Comparison of ENCODE assay signal across 23 cellular contexts in genomic region chr9:970310-971002, GRCh38. TPM values are rescaled to one million over a fixed set of nuclear protein-coding genes. Genes with fewer than 3 reads are reported as not detected.
DNase-seq lines count a peak whose midpoint lies in the region; ATAC-seq, FAIRE-seq and TF ChIP-seq lines count a peak whose summit lies in the region.
"Had no signal": no experiment of that assay in that cellular context is flagged by ENCODE, and none has a peak within 500 bp of the region (broad histone marks: within the 10 kb centered on the region; RNA-seq: fewer than 3 reads in every experiment).

No MANE protein-coding gene starts in this region.

- POLR2A ChIA-PET in activated naive CD8-positive, alpha-beta T cell treated with anti-CD3 and anti-CD28 coated beads, Interleukin-2, amount 10 ng/mL, durations not matched to agents 7 days and 5 days (lab: Charles Lee), result no interaction called here
- POLR2A ChIA-PET in HepG2 (lab: Yijun Ruan, JAX), result no interaction called here

- no peak overlapping the region for H2BK120ac ChIP-seq in mesendoderm (ENCODE audit: low read depth, low read length)

- DNase-seq in activated naive CD8-positive, alpha-beta T cell treated with anti-CD3 and anti-CD28 coated beads, Interleukin-2, amount 10 ng/mL, durations not matched to agents 7 days and 5 days, result no peak
- no peak for DNase-seq in activated naive CD8-positive, alpha-beta T cell treated with anti-CD3 and anti-CD28 coated beads for 36 hours
- DNase-seq in astrocyte (ENCODE audit: low read depth) (no peak), mesendoderm (peak; percentile 81), testis (peak; percentile 20), NCI-H2227 (lab: John Stamatoyannopoulos, UW; ENCODE audit: unreplicated experiment) (no peak), hypothalamus (lab: John Stamatoyannopoulos, UW) (no peak), HepG2 (ENCODE audit: low spot score) (no peak)
- DNase-seq: amniotic stem cell; Caco-2; colonic mucosa; left ventricle myocardium inferior; NCI-H146; NCI-H446 treated with DMSO at 0.1 percent for 48 hours; OCI-M1; right cardiac atrium; stimulated activated CD4-positive, alpha-beta T cell treated with anti-CD3 and anti-CD28 coated beads, Interleukin-2, amount 100 ng/mL, for 24 hours had no signal

- peaks cover 12% of the 10 kb centered on the region for H3K4me1 Mint-ChIP-seq in activated naive CD8-positive, alpha-beta T cell treated with anti-CD3 and anti-CD28 coated beads, Interleukin-2, amount 10 ng/mL, durations not matched to agents 7 days and 5 days
- H3K4me1 Mint-ChIP-seq in activated naive CD8-positive, alpha-beta T cell treated with anti-CD3 and anti-CD28 coated beads for 36 hours, result peaks cover 21% of the 10 kb centered on the region
- no peaks in the 10 kb centered on the region for H3K4me1 Mint-ChIP-seq in astrocyte (ENCODE audit: low read depth, unreplicated experiment)

- H3K9me3 Mint-ChIP-seq in activated naive CD8-positive, alpha-beta T cell treated with anti-CD3 and anti-CD28 coated beads, Interleukin-2, amount 10 ng/mL, durations not matched to agents 7 days and 5 days, result no peaks in the 10 kb centered on the region
- H3K9me3 Mint-ChIP-seq in activated naive CD8-positive, alpha-beta T cell treated with anti-CD3 and anti-CD28 coated beads for 36 hours, result no peaks in the 10 kb centered on the region
- peaks cover 15% of the 10 kb centered on the region for H3K9me3 Mint-ChIP-seq in astrocyte (ENCODE audit: unreplicated experiment)

- peaks cover 3% of the 10 kb centered on the region for H3K9me3 ChIP-seq in astrocyte (ENCODE audit: insufficient read depth, low read depth, low read length)
- no peaks in the 10 kb centered on the region for H3K9me3 ChIP-seq in testis
- no peaks in the 10 kb centered on the region for H3K9me3 ChIP-seq in HepG2 (ENCODE audit: low read length)
- H3K9me3 ChIP-seq: Caco-2, colonic mucosa, left ventricle myocardium inferior, tibial nerve had no signal

- H3K4ac ChIP-seq in mesendoderm (ENCODE audit: low read depth, low read length), result no peak overlapping the region

- in situ Hi-C loops in HepG2 (cut with HindIII; ENCODE audit: extremely low pct_ligation_motif_present, low pct_unique_long_range_greater_than_20kb), result no loop called here

- peaks cover 90% of the 10 kb centered on the region for H3K27me3 Mint-ChIP-seq in activated naive CD8-positive, alpha-beta T cell treated with anti-CD3 and anti-CD28 coated beads, Interleukin-2, amount 10 ng/mL, durations not matched to agents 7 days and 5 days
- peaks cover 95% of the 10 kb centered on the region for H3K27me3 Mint-ChIP-seq in activated naive CD8-positive, alpha-beta T cell treated with anti-CD3 and anti-CD28 coated beads for 36 hours
- peaks cover 80% of the 10 kb centered on the region for H3K27me3 Mint-ChIP-seq in astrocyte (ENCODE audit: low read depth, unreplicated experiment)

- TF ChIP-seq EP300 in HepG2 (IDR thresholded peaks at IDR 0.05; ENCODE audit: low read depth in 2 of 2, low read length in 2 of 2) (no peak), HepG2 (CRISPR knock-in tag; IDR thresholded peaks at IDR 0.05; ENCODE audit: borderline replicate concordance) (no peak)

- no peak for TF ChIP-seq CTCF in astrocyte (IDR thresholded peaks at IDR 0.05; ENCODE audit: insufficient read depth, low read depth, low read length)
- no peak for TF ChIP-seq CTCF in testis (IDR thresholded peaks at IDR 0.05)
- TF ChIP-seq CTCF in HepG2 (CRISPR knock-in tag; IDR thresholded peaks at IDR 0.05), result no peak

- H3K36me3 Mint-ChIP-seq in activated naive CD8-positive, alpha-beta T cell treated with anti-CD3 and anti-CD28 coated beads, Interleukin-2, amount 10 ng/mL, durations not matched to agents 7 days and 5 days, result peaks cover 3% of the 10 kb centered on the region
- H3K36me3 Mint-ChIP-seq in activated naive CD8-positive, alpha-beta T cell treated with anti-CD3 and anti-CD28 coated beads for 36 hours, result peaks cover 2% of the 10 kb centered on the region
- no peaks in the 10 kb centered on the region for H3K36me3 Mint-ChIP-seq in astrocyte (ENCODE audit: low read depth, unreplicated experiment)

- no peak overlapping the region for H3K9ac ChIP-seq in astrocyte (ENCODE audit: low read length)
- no peak overlapping the region for H3K9ac ChIP-seq in mesendoderm (ENCODE audit: low read length)
- no peak overlapping the region for H3K9ac ChIP-seq in HepG2 (ENCODE audit: insufficient read depth, low read depth, low read length)

- H3K4me3 ChIP-seq in astrocyte (ENCODE audit: insufficient read depth, low read depth, low read length), result no peak overlapping the region
- no peak overlapping the region for H3K4me3 ChIP-seq in mesendoderm (ENCODE audit: low read length)
- peak overlapping the region; percentile 46 to 52 for H3K4me3 ChIP-seq in testis
- H3K4me3 ChIP-seq in HepG2 (replicated peaks in 1 of 3; ENCODE audit: insufficient read depth in 1 of 3, low read depth in 2 of 3, low read length in 3 of 3), result no peak overlapping the region
- H3K4me3 ChIP-seq: colonic mucosa, SK-N-MC, tibial nerve had no signal

- H3K79me2 ChIP-seq in astrocyte (ENCODE audit: insufficient read depth, low read length) (no peaks in the 10 kb centered on the region), mesendoderm (ENCODE audit: control insufficient read depth, insufficient read depth, low read length) (no peaks in the 10 kb centered on the region), HepG2 (ENCODE audit: insufficient read depth, low read length) (no peaks in the 10 kb centered on the region)

- H3K4me2 ChIP-seq in astrocyte (ENCODE audit: low read length) (no peak overlapping the region), mesendoderm (ENCODE audit: low read length) (peak overlapping the region; percentile 19), HepG2 (ENCODE audit: low read depth, low read length) (no peak overlapping the region)

- H4K20me1 ChIP-seq in astrocyte (ENCODE audit: insufficient read depth, low read length) (no peaks in the 10 kb centered on the region), HepG2 (ENCODE audit: insufficient read depth, low read length) (no peaks in the 10 kb centered on the region)

- no peak overlapping the region for H4K8ac ChIP-seq in mesendoderm (ENCODE audit: low read depth, low read length)

- FAIRE-seq in astrocyte (lab: Jason Lieb, UNC) (no peak), HepG2 (lab: Jason Lieb, UNC) (no peak)
- FAIRE-seq: GM12891 had no signal

- no peak overlapping the region for H3K18ac ChIP-seq in mesendoderm (ENCODE audit: low read length)

- no peak overlapping the region for H2AK5ac ChIP-seq in mesendoderm (ENCODE audit: low read length)

- intact Hi-C loops in testis (cut with DNase I; ENCODE audit: low total_unique reads), result no loop called here
- intact Hi-C loops in HepG2 (cut with micrococcal nuclease; ENCODE audit: unreplicated experiment), result no loop called here

- WGBS in mesendoderm (ENCODE audit: extremely low coverage, insufficient coverage, low lambda C conversion rate), result no CpG with 5 or more reads among the region's 46 CpGs
- WGBS in testis, 2 donors, result 26 to 48% methylated on average over 22 to 28 of the region's 46 CpGs
- WGBS in HepG2 (ENCODE audit: low lambda C conversion rate), result 67% methylated on average over 26 of the region's 46 CpGs

- H2AFZ ChIP-seq in astrocyte (ENCODE audit: low read depth, low read length) (no peak overlapping the region), HepG2 (ENCODE audit: low read length) (no peak overlapping the region)

- TF ChIP-seq RAD21 in HepG2 (CRISPR knock-in tag; IDR thresholded peaks at IDR 0.05), result no peak

- no peak overlapping the region for H3K23ac ChIP-seq in mesendoderm (ENCODE audit: low read length)

- H3K27me3 ChIP-seq in astrocyte (ENCODE audit: insufficient read depth, low read length) (peaks cover 90% of the 10 kb centered on the region), mesendoderm (ENCODE audit: insufficient read depth, low read length, poor library complexity) (peaks cover 35% of the 10 kb centered on the region), testis (no peaks in the 10 kb centered on the region), HepG2 (ENCODE audit: control insufficient read depth in 1 of 2, insufficient read depth in 2 of 2, low read length in 2 of 2) (peaks cover 6 to 63% of the 10 kb centered on the region in 2 experiments)

- ATAC-seq in activated naive CD8-positive, alpha-beta T cell treated with anti-CD3 and anti-CD28 coated beads, Interleukin-2, amount 10 ng/mL, durations not matched to agents 7 days and 5 days (ENCODE audit: low read depth), result no peak
- no peak for ATAC-seq in HepG2
- ATAC-seq: esophagus mucosa had no signal

- no TSS peak for BruUV-seq in HepG2 (replicated peaks; lab: Mats Ljungman, UMichigan)

- H3K4me1 ChIP-seq in astrocyte (ENCODE audit: insufficient read depth, low read length) (no peaks in the 10 kb centered on the region), mesendoderm (ENCODE audit: control insufficient read depth, low read depth, low read length) (peaks cover 6% of the 10 kb centered on the region), testis (peaks cover 4% of the 10 kb centered on the region), HepG2 (ENCODE audit: insufficient read depth, low read length) (no peaks in the 10 kb centered on the region)
- H3K4me1 ChIP-seq: Caco-2 had no signal

- peak overlapping the region; percentile 49 for H3K4me3 Mint-ChIP-seq in activated naive CD8-positive, alpha-beta T cell treated with anti-CD3 and anti-CD28 coated beads, Interleukin-2, amount 10 ng/mL, durations not matched to agents 7 days and 5 days
- H3K4me3 Mint-ChIP-seq in activated naive CD8-positive, alpha-beta T cell treated with anti-CD3 and anti-CD28 coated beads for 36 hours, result no peak overlapping the region
- H3K4me3 Mint-ChIP-seq in astrocyte (ENCODE audit: unreplicated experiment), result no peak overlapping the region

- CTCF ChIA-PET in HepG2 (lab: Yijun Ruan, JAX; ENCODE audit: low intra/inter-chr PET ratio, low total read pairs), result no interaction called here

- H3K79me1 ChIP-seq in mesendoderm (ENCODE audit: low read length), result no peaks in the 10 kb centered on the region

- no peak overlapping the region for H2BK5ac ChIP-seq in mesendoderm (ENCODE audit: low read length)

- no peak overlapping the region for H2BK15ac ChIP-seq in mesendoderm (replicated peaks; ENCODE audit: low read depth)

- H3K56ac ChIP-seq in mesendoderm (ENCODE audit: low read length), result peak overlapping the region; percentile 39

- TF ChIP-seq POLR2A in testis (IDR thresholded peaks at IDR 0.05) (no peak), HepG2 (IDR thresholded peaks at IDR 0.05; ENCODE audit: insufficient read depth in 1 of 2, low read depth in 2 of 2, low read length in 2 of 2) (no peak)

- H3K36me3 ChIP-seq in astrocyte (ENCODE audit: insufficient read depth, low read length), result no peaks in the 10 kb centered on the region
- no peaks in the 10 kb centered on the region for H3K36me3 ChIP-seq in mesendoderm (ENCODE audit: control insufficient read depth, insufficient read depth, low read length)
- no peaks in the 10 kb centered on the region for H3K36me3 ChIP-seq in testis (ENCODE audit: low read depth, missing control alignments)
- H3K36me3 ChIP-seq in HepG2 (replicated peaks in 1 of 2; ENCODE audit: control insufficient read depth in 1 of 2, insufficient read depth in 2 of 2, low read length in 2 of 2), result no peaks in the 10 kb centered on the region
- H3K36me3 ChIP-seq: colonic mucosa, left ventricle myocardium inferior, tibial nerve had no signal

- H3K27ac ChIP-seq in astrocyte (ENCODE audit: low read depth, low read length) (no peak overlapping the region), mesendoderm (ENCODE audit: low read depth, low read length) (no peak overlapping the region), testis (peak overlapping the region; percentile 60 to 76), HepG2 (ENCODE audit: extremely low read length, insufficient read depth, low read length) (no peak overlapping the region)
- H3K27ac ChIP-seq: colonic mucosa, left ventricle myocardium inferior, SK-N-MC, tibial nerve had no signal

- H3K27ac Mint-ChIP-seq in activated naive CD8-positive, alpha-beta T cell treated with anti-CD3 and anti-CD28 coated beads, Interleukin-2, amount 10 ng/mL, durations not matched to agents 7 days and 5 days, result peak overlapping the region; percentile 51
- H3K27ac Mint-ChIP-seq in activated naive CD8-positive, alpha-beta T cell treated with anti-CD3 and anti-CD28 coated beads for 36 hours, result no peak overlapping the region
- H3K27ac Mint-ChIP-seq in astrocyte (ENCODE audit: unreplicated experiment), result peak overlapping the region; percentile 47

- H4K5ac ChIP-seq in mesendoderm (ENCODE audit: low read length), result no peak overlapping the region

RNA-seq across cellular contexts. Expression of gene DMRT3, which starts 6.0 kb away (rescaled TPM):
- total RNA-seq in activated naive CD8-positive, alpha-beta T cell treated with anti-CD3 and anti-CD28 coated beads, Interleukin-2, amount 10 ng/mL, durations not matched to agents 7 days and 5 days, result not detected
- total RNA-seq in activated naive CD8-positive, alpha-beta T cell treated with anti-CD3 and anti-CD28 coated beads for 36 hours, result not detected
- not detected in 2 replicates for total RNA-seq in astrocyte
- 0.10 TPM for polyA plus RNA-seq in mesendoderm (2013, experiment 1 of 2)
- 0.07 TPM for polyA plus RNA-seq in mesendoderm (2013, experiment 2 of 2)
- 10 to 100 TPM in 1 of 2 donors, 1 to 10 TPM in 1; 6.3 to 11.8 TPM for total RNA-seq in testis
- 6.7 TPM for polyA plus RNA-seq in testis (ENCODE audit: insufficient read depth, low read depth, low replicate concordance)
- not detected in 2 replicates for total RNA-seq in HepG2 (2016; rRNA removed; fragmentation: Illumina TruSeq; extraction: Trizol)
- total RNA-seq in HepG2 (2016; cell fraction: cytosol; rRNA removed; fragmentation: Illumina TruSeq; extraction: Trizol; ENCODE audit: low read depth), result not detected in 2 replicates
- total RNA-seq in HepG2 (2016; cell fraction: insoluble cytoplasmic fraction; rRNA removed; fragmentation: Illumina TruSeq; extraction: Trizol), result not detected in 2 replicates
- total RNA-seq in HepG2 (2016; cell fraction: membrane; rRNA removed; fragmentation: Illumina TruSeq; extraction: Trizol), result not detected in 2 replicates
- not detected in 2 replicates for total RNA-seq in HepG2 (2016; cell fraction: nucleus; rRNA removed; fragmentation: Illumina TruSeq; extraction: Trizol)
- not detected in 2 replicates for polyA plus RNA-seq in HepG2 (2011; rRNA removed)
- not detected in 2 replicates for polyA plus RNA-seq in HepG2 (2011; cell fraction: cytosol; rRNA removed)
- not detected in 2 replicates for polyA plus RNA-seq in HepG2 (2011; cell fraction: nucleus; rRNA removed)
- polyA plus RNA-seq in HepG2 (2012), result not detected in 2 replicates
- polyA plus RNA-seq in HepG2 (2016; cell fraction: cytosol; fragmentation: Illumina TruSeq; extraction: Trizol; ENCODE audit: low read depth), result not detected in 2 replicates
- not detected in 2 replicates for polyA plus RNA-seq in HepG2 (2016; cell fraction: insoluble cytoplasmic fraction; fragmentation: Illumina TruSeq; extraction: Trizol; ENCODE audit: low read depth)
- not detected in 2 replicates for polyA plus RNA-seq in HepG2 (2016; cell fraction: membrane; fragmentation: Illumina TruSeq; extraction: Trizol; ENCODE audit: low read depth)
- polyA plus RNA-seq in HepG2 (2016; cell fraction: nucleus; fragmentation: Illumina TruSeq; extraction: Trizol; ENCODE audit: insufficient read depth, low read depth), result not detected in 2 replicates
- polyA minus RNA-seq in HepG2 (2011; rRNA and poly(A)+ RNA removed; ENCODE audit: low replicate concordance), result not detected in 2 replicates
- polyA minus RNA-seq in HepG2 (2011; cell fraction: cytosol; rRNA and poly(A)+ RNA removed), result not detected in 2 replicates
- not detected in 2 replicates for polyA minus RNA-seq in HepG2 (2011; cell fraction: nucleus; rRNA and poly(A)+ RNA removed)
- total RNA-seq: Caco-2, colonic mucosa, esophagus mucosa, G401, left ventricle myocardium inferior, myocyte, right cardiac atrium had no signal
- polyA plus RNA-seq: right cardiac atrium had no signal

Comparison
In these comparisons a context has a peak if more than half of its experiments do, and no peak if none do; other contexts are left out.
1. DNase-seq: peak in mesendoderm (single experiment) and testis (single experiment); none in activated naive CD8-positive, alpha-beta T cell treated with anti-CD3 and anti-CD28 coated beads, Interleukin-2, amount 10 ng/mL, durations not matched to agents 7 days and 5 days (single experiment), activated naive CD8-positive, alpha-beta T cell treated with anti-CD3 and anti-CD28 coated beads for 36 hours (single experiment), astrocyte (single experiment), NCI-H2227 (single experiment), hypothalamus (0 of 51) and HepG2 (single experiment).
2. H3K27ac ChIP-seq: peak in testis (2 of 2); none in astrocyte (single experiment), mesendoderm (single experiment) and HepG2 (single experiment).
3. H3K4me3 ChIP-seq: peak in testis (2 of 2); none in astrocyte (single experiment), mesendoderm (single experiment) and HepG2 (0 of 3).